ENCODE assay signal across 14 cellular contexts in genomic region chr1:224563666-224564065, GRCh38.
"Had no signal": no experiment of that assay in that cellular context is flagged by ENCODE, and none has a peak within 500 bp of the region (broad histone marks: within the 10 kb centered on the region; RNA-seq: fewer than 3 reads in every experiment).

No MANE protein-coding gene starts in this region.

- ATAC-seq: activated naive CD8-positive, alpha-beta T cell treated with anti-CD3 and anti-CD28 coated beads, Interleukin-2, amount 50 U/mL, for 24 hours; left lobe of liver; naive thymus-derived CD4-positive, alpha-beta T cell; pancreas; stimulated activated effector memory CD8-positive, alpha-beta T cell treated with anti-CD3 and anti-CD28 coated beads, Interleukin-12 subunit alpha, Interleukin-12 subunit beta, amount 100 ng/mL, for 72 hours; WTC11 had no signal

- H3K4me3 ChIP-seq: hepatocyte, pancreas, tibial nerve had no signal

- H2AFZ ChIP-seq: hepatocyte had no signal

- H3K4me1 Mint-ChIP-seq: activated naive CD8-positive, alpha-beta T cell treated with anti-CD3 and anti-CD28 coated beads, Interleukin-2, amount 50 U/mL, for 24 hours; WTC11 had no signal

- H3K79me2 ChIP-seq: hepatocyte had no signal

- H3K9me3 ChIP-seq: pancreas had no signal

- H3K4me2 ChIP-seq: hepatocyte had no signal

- H3K4me1 ChIP-seq: pancreas, tibial nerve had no signal

- H3K9me3 Mint-ChIP-seq: stimulated activated effector memory CD8-positive, alpha-beta T cell treated with anti-CD3 and anti-CD28 coated beads, Interleukin-12 subunit alpha, Interleukin-12 subunit beta, amount 100 ng/mL, for 72 hours had no signal

- H3K27ac ChIP-seq: hepatocyte, pancreas, tibial nerve had no signal

- H3K27ac Mint-ChIP-seq: activated naive CD8-positive, alpha-beta T cell treated with anti-CD3 and anti-CD28 coated beads, Interleukin-2, amount 50 U/mL, for 24 hours; naive thymus-derived CD4-positive, alpha-beta T cell; stimulated activated effector memory CD8-positive, alpha-beta T cell treated with anti-CD3 and anti-CD28 coated beads, Interleukin-12 subunit alpha, Interleukin-12 subunit beta, amount 100 ng/mL, for 72 hours; WTC11 had no signal

- H3K36me3 Mint-ChIP-seq: stimulated activated effector memory CD8-positive, alpha-beta T cell treated with anti-CD3 and anti-CD28 coated beads, Interleukin-12 subunit alpha, Interleukin-12 subunit beta, amount 100 ng/mL, for 72 hours had no signal

- H3K4me3 Mint-ChIP-seq: activated naive CD8-positive, alpha-beta T cell treated with anti-CD3 and anti-CD28 coated beads, Interleukin-2, amount 50 U/mL, for 24 hours; naive thymus-derived CD4-positive, alpha-beta T cell; stimulated activated effector memory CD8-positive, alpha-beta T cell treated with anti-CD3 and anti-CD28 coated beads, Interleukin-12 subunit alpha, Interleukin-12 subunit beta, amount 100 ng/mL, for 72 hours; WTC11 had no signal

- H3K27me3 ChIP-seq: hepatocyte, pancreas, tibial nerve had no signal

- DNase-seq: activated CD4-positive, alpha-beta T cell treated with anti-CD3 and anti-CD28 coated beads for 48 hours; activated CD8-positive, alpha-beta memory T cell treated with anti-CD3 and anti-CD28 coated beads for 24 hours; activated naive CD4-positive, alpha-beta T cell; activated naive CD8-positive, alpha-beta T cell treated with anti-CD3 and anti-CD28 coated beads, Interleukin-2, amount 50 U/mL, for 24 hours; aorta; islet precursor cell; naive thymus-derived CD4-positive, alpha-beta T cell; pancreas; SW 1271 had no signal

- H3K36me3 ChIP-seq: pancreas, tibial nerve had no signal
